In the genomic region with DNA sequence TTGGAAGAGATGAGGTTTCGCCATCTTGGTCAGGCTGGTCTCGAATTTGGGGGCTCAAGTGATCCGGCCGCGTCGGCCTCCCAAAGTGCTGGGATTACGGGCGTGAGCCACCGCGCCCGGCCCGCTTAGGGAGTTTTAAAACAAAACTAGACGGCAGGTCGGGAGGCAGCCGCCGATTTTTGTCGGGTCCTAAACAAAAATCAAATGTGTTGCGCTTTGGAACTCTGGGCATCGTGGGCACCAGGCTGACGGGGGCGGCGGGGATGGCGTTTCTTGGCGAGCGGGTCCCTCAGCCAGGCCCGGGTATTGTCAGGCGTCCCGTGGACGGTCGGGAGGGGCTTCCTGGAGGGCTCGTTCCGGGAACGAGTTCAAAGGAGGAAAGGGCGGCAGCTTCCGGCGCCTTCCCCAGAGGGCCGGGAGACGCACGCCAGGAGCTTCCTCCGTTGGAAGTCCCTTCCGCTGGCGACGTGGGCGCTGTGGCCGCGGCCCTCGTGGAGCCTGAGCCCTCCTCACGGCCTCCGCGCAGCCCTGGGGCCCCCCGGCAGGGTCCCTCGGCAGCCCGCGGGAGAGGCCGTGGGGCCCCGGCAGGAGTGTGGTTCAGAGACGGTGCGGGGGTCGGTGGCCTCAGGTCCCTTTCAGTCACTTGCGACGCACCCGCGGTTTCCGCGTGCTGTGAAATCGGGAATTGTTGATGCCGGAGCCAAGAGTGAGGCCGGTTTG, we compare ENCODE assay signal across 8 cellular contexts. TPM values are rescaled to one million over a fixed set of nuclear protein-coding genes. Genes with fewer than 3 reads are reported as not detected.
A peak's percentile ranks its signal among the peaks of the same experiment; 100 is the strongest.
DNase-seq lines count a peak whose midpoint lies in the region; ATAC-seq and TF ChIP-seq lines count a peak whose summit lies in the region.

No MANE protein-coding gene starts in this region.

- no peaks in the 10 kb centered on the region for H3K9me3 ChIP-seq in GM23248 (ENCODE audit: low read depth)
- no peaks in the 10 kb centered on the region for H3K9me3 ChIP-seq in osteoblast (ENCODE audit: low read depth, low read length)

- no peak for TF ChIP-seq CTCF in GM10248 (IDR thresholded peaks at IDR 0.05; ENCODE audit: control extremely low read depth, extremely low read depth, low read depth, missing control alignments)
- TF ChIP-seq CTCF in osteoblast (IDR thresholded peaks at IDR 0.05; ENCODE audit: extremely low read depth, low read depth, low read length): no peak

- H3F3A ChIP-seq in GM23248 (ENCODE audit: insufficient read depth): peaks cover 37% of the 10 kb centered on the region

- H3K9me2 ChIP-seq in GM23248 (ENCODE audit: insufficient read depth): no peaks in the 10 kb centered on the region

- in situ Hi-C loops in GM23248 (cut with MboI): no loop called here

- 17 to 18% methylated on average over 63 to 67 of the region's 68 CpGs for WGBS in GM23248 (ENCODE audit: low coverage in 1 of 2, low lambda C conversion rate in 2 of 2, missing lambda C conversion rate in 2 of 2), 2 experiments

- POLR2A ChIA-PET in GM10248 (lab: Yijun Ruan, JAX): no interaction called here

- 0 out of 2 replicates have a peak overlapping the region, but pooled peaks have one; percentile 4 for H3K27ac ChIP-seq in GM23248
- H3K27ac ChIP-seq in osteoblast (ENCODE audit: low read depth, low read length): peak overlapping the region; percentile 48

- no peak for ATAC-seq in GM18858 (IDR thresholded peaks at IDR 0.05; ENCODE audit: unreplicated experiment)

- H3K79me2 ChIP-seq in GM23248 (ENCODE audit: insufficient read depth) (no peaks in the 10 kb centered on the region), osteoblast (ENCODE audit: insufficient read depth, low read length) (no peaks in the 10 kb centered on the region)

- H3K4me3 ChIP-seq in GM23248: peak overlapping the region; percentile 77
- peak overlapping the region; percentile 72 for H3K4me3 ChIP-seq in osteoblast (ENCODE audit: insufficient read depth, low read length)

- CTCF ChIA-PET in GM10248 (lab: Yijun Ruan, JAX): no interaction called here

- H3K4me2 ChIP-seq in GM23248 (ENCODE audit: unreplicated experiment) (peak overlapping the region; percentile 57), osteoblast (ENCODE audit: insufficient read depth, low read length) (peak overlapping the region; percentile 80)

- H3K36me3 ChIP-seq in GM23248 (ENCODE audit: low read depth) (no peaks in the 10 kb centered on the region), osteoblast (ENCODE audit: insufficient read depth, low read length) (peaks cover 2% of the 10 kb centered on the region)

- peak; percentile 74 for DNase-seq in GM10248 (ENCODE audit: extremely low spot score)
- DNase-seq in GM23248: peak; percentile 69
- DNase-seq in NCI-H2029 (lab: John Stamatoyannopoulos, UW): peak; percentile 43
- DNase-seq in activated T-cell treated with anti-CD3 and anti-CD28 coated beads for 48 hours (ENCODE audit: low read depth): peak; percentile 49
- peak; percentile 75 for DNase-seq in foreskin melanocyte
- peak; percentile 80 for DNase-seq in osteoblast (ENCODE audit: insufficient read length, low spot score, missing footprints)
- no peak for DNase-seq in middle frontal gyrus (ENCODE audit: extremely low spot score, low spot score)

- peaks cover 25% of the 10 kb centered on the region for H3K4me1 ChIP-seq in GM23248 (ENCODE audit: insufficient read depth)
- no peaks in the 10 kb centered on the region for H3K4me1 ChIP-seq in osteoblast (ENCODE audit: insufficient read depth, low read length)

- H3K27me3 ChIP-seq in GM23248 (replicated peaks; ENCODE audit: insufficient read depth) (no peaks in the 10 kb centered on the region), osteoblast (ENCODE audit: insufficient read depth, low read length) (peaks cover 5% of the 10 kb centered on the region)

- H4K20me1 ChIP-seq in GM23248 (ENCODE audit: insufficient read depth) (no peaks in the 10 kb centered on the region), osteoblast (ENCODE audit: insufficient read depth, low read length) (peaks cover 4% of the 10 kb centered on the region)

- peak overlapping the region; percentile 84 for H3K9ac ChIP-seq in GM23248

- peak overlapping the region; percentile 75 for H2AFZ ChIP-seq in GM23248
- H2AFZ ChIP-seq in osteoblast (ENCODE audit: low read length): peak overlapping the region; percentile 76

RNA-seq across cellular contexts. Expression of gene EMILIN2, which starts 59.2 kb away (rescaled TPM):
- total RNA-seq in GM23248 (2014; rRNA removed; shearing (Covaris generic)): 23.9 and 30.2 TPM in 2 replicates
- polyA plus RNA-seq in GM23248 (2016; fragmentation: Nextera tagmentation; extraction: Ambion mirVana): 6.5 and 9.0 TPM in 2 replicates
- 4.3 and 5.0 TPM in 2 replicates for total RNA-seq in osteoblast
